ENCODE assay signal across 8 cellular contexts in the genomic region with DNA sequence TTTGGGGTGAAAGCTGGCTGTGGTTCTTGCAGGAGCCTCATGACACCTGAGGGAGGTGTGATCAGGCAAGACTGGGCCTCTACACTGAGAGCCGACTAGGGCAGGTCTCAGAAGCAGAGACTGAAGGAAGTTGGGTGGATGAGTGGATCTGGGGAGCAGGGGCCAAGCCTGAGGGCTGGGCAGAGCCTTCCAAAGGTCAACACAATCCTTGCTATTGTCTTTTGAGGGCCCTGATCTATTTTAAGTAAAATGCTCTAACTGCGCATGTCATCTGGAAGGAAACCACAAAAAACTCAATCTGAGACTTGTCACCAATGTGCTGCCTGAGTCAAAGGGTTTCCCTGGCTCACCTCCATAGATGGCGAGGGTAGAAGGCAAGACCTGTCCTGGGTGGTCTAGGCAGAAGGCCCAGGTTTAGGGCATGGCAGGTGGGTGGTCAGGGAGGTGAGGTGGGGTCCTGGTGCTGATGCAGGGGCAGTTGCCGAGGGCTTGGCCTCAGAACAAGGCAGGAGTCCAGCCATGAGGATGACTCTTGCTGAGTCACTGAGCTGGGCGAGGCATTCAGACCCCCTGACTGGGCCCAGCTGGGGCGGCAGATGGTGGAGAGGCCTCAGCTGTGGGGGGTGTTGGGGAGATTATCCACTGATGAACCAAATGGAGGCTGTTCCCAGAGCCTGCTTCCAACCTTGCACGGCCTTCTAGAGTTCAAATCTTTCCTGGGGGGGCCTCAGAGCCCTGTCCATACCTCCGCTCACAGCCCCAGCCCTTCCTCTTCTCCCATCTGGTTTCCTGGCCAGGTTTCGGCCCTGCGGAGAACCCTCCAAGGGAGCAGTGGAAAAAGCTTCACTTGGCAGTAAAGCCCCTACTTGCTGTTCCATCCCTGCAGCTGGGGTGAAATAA. TPM values are rescaled to one million over a fixed set of nuclear protein-coding genes. Genes with fewer than 3 reads are reported as not detected.
DNase-seq lines count a peak whose midpoint lies in the region; ATAC-seq and TF ChIP-seq lines count a peak whose summit lies in the region.

No MANE protein-coding gene starts in this region.

- H3K9ac ChIP-seq in neuronal stem cell (ENCODE audit: low read depth, low read length, poor library complexity), result no peak overlapping the region

- H2AFZ ChIP-seq in neuronal stem cell (ENCODE audit: low read length), result no peak overlapping the region

- peaks cover 27% of the 10 kb centered on the region for H3K36me3 Mint-ChIP-seq in activated CD4-positive, alpha-beta T cell treated with anti-CD3 and anti-CD28 coated beads, Interleukin-2, amount 10 ng/mL, durations not matched to agents 7 days and 5 days (ENCODE audit: low read depth)

- H3K27me3 Mint-ChIP-seq in activated CD4-positive, alpha-beta T cell treated with anti-CD3 and anti-CD28 coated beads, Interleukin-2, amount 10 ng/mL, durations not matched to agents 7 days and 5 days, result no peaks in the 10 kb centered on the region

- peak overlapping the region; percentile 46 for H3K18ac ChIP-seq in neuronal stem cell (ENCODE audit: low read length)

- H4K8ac ChIP-seq in neuronal stem cell (ENCODE audit: low read depth, low read length), result no peak overlapping the region

- peak; percentile 96 for DNase-seq in A172 (ENCODE audit: low spot score)
- DNase-seq in HFF-Myc (ENCODE audit: extremely low read depth, low read depth), result peak; percentile 70
- peak; percentile 63 for DNase-seq in activated CD4-positive, alpha-beta T cell treated with anti-CD3 and anti-CD28 coated beads, Interleukin-2, amount 10 ng/mL, durations not matched to agents 7 days and 5 days
- no peak for DNase-seq in epithelial cell of proximal tubule (ENCODE audit: low read depth)
- no peak for DNase-seq in neuronal stem cell (ENCODE audit: low spot score)
- no peak for DNase-seq in BE2C

- peaks cover 5% of the 10 kb centered on the region in 2 donors for H3K36me3 ChIP-seq in neuronal stem cell (replicated peaks in 1 of 2; ENCODE audit: control insufficient read depth in 2 of 2, insufficient read depth in 2 of 2, low read length in 2 of 2)
- H3K36me3 ChIP-seq in BE2C, result peaks cover 3% of the 10 kb centered on the region; the same call in 1 of the 2 replicates

- CTCF ChIA-PET in activated CD4-positive, alpha-beta T cell treated with anti-CD3 and anti-CD28 coated beads, Interleukin-2, amount 10 ng/mL, durations not matched to agents 7 days and 5 days (lab: Charles Lee), result interaction anchor here (0.6 to 3.6 kb wide), 8 partner anchors 9 to 278 kb away, joined by 3 to 19 read pairs (median 5); partner anchors contain the start of genes KCTD13 and PAGR1

- H3K4ac ChIP-seq in neuronal stem cell (ENCODE audit: low read length), result no peak overlapping the region

- whole genome bisulfite sequencing in neuronal stem cell (ENCODE audit: extremely low coverage in 2 of 2, insufficient read length in 2 of 2, insufficient replicate concordance in 1 of 2), 2 donors, result no CpG with 5 or more reads among the region's 10 CpGs

- H3K4me3 ChIP-seq in HFF-Myc (replicated peaks; ENCODE audit: low read depth, low read length) (peak overlapping the region; percentile 23), epithelial cell of proximal tubule (ENCODE audit: low read depth, low read length) (peak overlapping the region; percentile 32), neuronal stem cell (ENCODE audit: low read length in 2 of 2) (peak overlapping the region in 1 of 2 donors; percentile 24), BE2C (ENCODE audit: low read depth, low read length) (no peak overlapping the region)

- no peak for ATAC-seq in GM18873 (IDR thresholded peaks at IDR 0.05; ENCODE audit: low FRiP score, unreplicated experiment)
- ATAC-seq in HG03469 (IDR thresholded peaks at IDR 0.05; ENCODE audit: unreplicated experiment), result no peak

- no peak overlapping the region for H2BK5ac ChIP-seq in neuronal stem cell (ENCODE audit: low read length)

- H3K27ac Mint-ChIP-seq in activated CD4-positive, alpha-beta T cell treated with anti-CD3 and anti-CD28 coated beads, Interleukin-2, amount 10 ng/mL, durations not matched to agents 7 days and 5 days, result peak overlapping the region; percentile 74

- H3K27me3 ChIP-seq in neuronal stem cell (ENCODE audit: control insufficient read depth in 3 of 3, insufficient read depth in 3 of 3, low read depth in 1 of 3, low read length in 3 of 3), result no peaks in the 10 kb centered on the region
- no peaks in the 10 kb centered on the region for H3K27me3 ChIP-seq in BE2C

- peaks cover 70% of the 10 kb centered on the region for H3K4me1 Mint-ChIP-seq in activated CD4-positive, alpha-beta T cell treated with anti-CD3 and anti-CD28 coated beads, Interleukin-2, amount 10 ng/mL, durations not matched to agents 7 days and 5 days

- H3K9me3 Mint-ChIP-seq in activated CD4-positive, alpha-beta T cell treated with anti-CD3 and anti-CD28 coated beads, Interleukin-2, amount 10 ng/mL, durations not matched to agents 7 days and 5 days, result no peaks in the 10 kb centered on the region

- H3K27ac ChIP-seq in neuronal stem cell (replicated peaks; ENCODE audit: low read length), result peak overlapping the region; percentile 26

- no peak overlapping the region for H4K91ac ChIP-seq in neuronal stem cell (ENCODE audit: low read depth, low read length, poor library complexity)

- H3K23ac ChIP-seq in neuronal stem cell (ENCODE audit: low read depth, low read length, poor library complexity), result no peak overlapping the region

- POLR2A ChIA-PET in activated CD4-positive, alpha-beta T cell treated with anti-CD3 and anti-CD28 coated beads, Interleukin-2, amount 10 ng/mL, durations not matched to agents 7 days and 5 days (lab: Charles Lee), result no interaction called here

- H2BK12ac ChIP-seq in neuronal stem cell (ENCODE audit: low read length), result no peak overlapping the region

- H3K9me3 ChIP-seq in neuronal stem cell (replicated peaks in 1 of 2; ENCODE audit: control insufficient read depth in 2 of 2, insufficient read depth in 1 of 2, low read depth in 1 of 2, low read length in 2 of 2) (no peaks in the 10 kb centered on the region), BE2C (no peaks in the 10 kb centered on the region)

- H3K4me2 ChIP-seq in neuronal stem cell (ENCODE audit: insufficient read depth, low read length, poor library complexity, severe bottlenecking), result no peak overlapping the region

- TF ChIP-seq CTCF in HFF-Myc (IDR thresholded peaks at IDR 0.05; ENCODE audit: low read depth, low read length, missing control alignments) (no peak), epithelial cell of proximal tubule (conservative IDR thresholded peaks at IDR 0.05; ENCODE audit: low read depth, low read length) (no peak), BE2C (IDR thresholded peaks at IDR 0.05; ENCODE audit: low read depth, low read length) (no peak)

- peaks cover 2 to 13% of the 10 kb centered on the region in 2 donors for H3K4me1 ChIP-seq in neuronal stem cell (ENCODE audit: control insufficient read depth in 2 of 2, insufficient read depth in 1 of 2, low read depth in 1 of 2, low read length in 2 of 2)
- H3K4me1 ChIP-seq in BE2C, result no peaks in the 10 kb centered on the region; the same call in 1 of the 2 replicates

- no peaks in the 10 kb centered on the region for H3K79me1 ChIP-seq in neuronal stem cell (ENCODE audit: low read depth, low read length)

- H3K4me3 Mint-ChIP-seq in activated CD4-positive, alpha-beta T cell treated with anti-CD3 and anti-CD28 coated beads, Interleukin-2, amount 10 ng/mL, durations not matched to agents 7 days and 5 days, result peak overlapping the region; percentile 26

- H2BK120ac ChIP-seq in neuronal stem cell (ENCODE audit: low read depth, low read length), result peak overlapping the region; percentile 7

- H3K14ac ChIP-seq in neuronal stem cell (ENCODE audit: low read length), result no peak overlapping the region

- H2BK15ac ChIP-seq in neuronal stem cell (ENCODE audit: low read length), result no peak overlapping the region

- no peak overlapping the region for H2AK5ac ChIP-seq in neuronal stem cell (ENCODE audit: low read depth, low read length)

RNA-seq across cellular contexts. Expression of gene MVP, which starts 5.1 kb away (rescaled TPM):
- 239 and 243 TPM in 2 replicates for total RNA-seq in A172 (2014; rRNA removed; shearing (Covaris generic))
- total RNA-seq in activated CD4-positive, alpha-beta T cell treated with anti-CD3 and anti-CD28 coated beads, Interleukin-2, amount 10 ng/mL, durations not matched to agents 7 days and 5 days, result 100 to 1,000 TPM; 177 to 187 TPM
- total RNA-seq in epithelial cell of proximal tubule, result 179 and 205 TPM in 2 replicates
- polyA plus RNA-seq in neuronal stem cell (2013, experiment 1 of 2), result 6.3 TPM
- polyA plus RNA-seq in neuronal stem cell (2013, experiment 2 of 2), result 5.6 TPM
- polyA plus RNA-seq in BE2C (2012; ENCODE audit: insufficient read depth, insufficient read length, low read depth), result 17.2 TPM

RNA-seq across cellular contexts. Expression of gene PAGR1, which starts 9.4 kb away (rescaled TPM):
- total RNA-seq in A172 (2014; rRNA removed; shearing (Covaris generic)), result 41.8 and 55.0 TPM in 2 replicates
- 10 to 100 TPM; 26.8 to 29.6 TPM for total RNA-seq in activated CD4-positive, alpha-beta T cell treated with anti-CD3 and anti-CD28 coated beads, Interleukin-2, amount 10 ng/mL, durations not matched to agents 7 days and 5 days
- total RNA-seq in epithelial cell of proximal tubule, result 62.3 and 63.2 TPM in 2 replicates
- polyA plus RNA-seq in neuronal stem cell (2013, experiment 1 of 2), result 63.6 TPM
- polyA plus RNA-seq in neuronal stem cell (2013, experiment 2 of 2), result 61.9 TPM
- polyA plus RNA-seq in BE2C (2012; ENCODE audit: insufficient read depth, insufficient read length, low read depth), result 153 TPM

RNA-seq across cellular contexts. Expression of gene PRRT2, which starts 13.4 kb away (rescaled TPM):
- 3.3 and 7.4 TPM in 2 replicates for total RNA-seq in A172 (2014; rRNA removed; shearing (Covaris generic))
- 1 to 10 TPM in 1 of 2 experiments, under 1 TPM in 1; 0.98 to 1.3 TPM for total RNA-seq in activated CD4-positive, alpha-beta T cell treated with anti-CD3 and anti-CD28 coated beads, Interleukin-2, amount 10 ng/mL, durations not matched to agents 7 days and 5 days
- 0.35 TPM in 1 of 2 replicates, not detected in the other for total RNA-seq in epithelial cell of proximal tubule
- 75.9 TPM for polyA plus RNA-seq in neuronal stem cell (2013, experiment 1 of 2)
- polyA plus RNA-seq in neuronal stem cell (2013, experiment 2 of 2), result 71.0 TPM
- polyA plus RNA-seq in BE2C (2012; ENCODE audit: insufficient read depth, insufficient read length, low read depth), result 132 TPM

RNA-seq across cellular contexts. Expression of gene MAZ, which starts 19.1 kb away (rescaled TPM):
- 205 and 254 TPM in 2 replicates for total RNA-seq in A172 (2014; rRNA removed; shearing (Covaris generic))
- 100 to 1,000 TPM; 528 to 590 TPM for total RNA-seq in activated CD4-positive, alpha-beta T cell treated with anti-CD3 and anti-CD28 coated beads, Interleukin-2, amount 10 ng/mL, durations not matched to agents 7 days and 5 days
- total RNA-seq in epithelial cell of proximal tubule, result 174 and 293 TPM in 2 replicates
- 202 TPM for polyA plus RNA-seq in neuronal stem cell (2013, experiment 1 of 2)
- polyA plus RNA-seq in neuronal stem cell (2013, experiment 2 of 2), result 199 TPM
- 1,186 TPM for polyA plus RNA-seq in BE2C (2012; ENCODE audit: insufficient read depth, insufficient read length, low read depth)

RNA-seq across cellular contexts. Expression of gene KIF22, which starts 34.8 kb away (rescaled TPM):
- 118 and 129 TPM in 2 replicates for total RNA-seq in A172 (2014; rRNA removed; shearing (Covaris generic))
- total RNA-seq in activated CD4-positive, alpha-beta T cell treated with anti-CD3 and anti-CD28 coated beads, Interleukin-2, amount 10 ng/mL, durations not matched to agents 7 days and 5 days, result 100 to 1,000 TPM; 244 to 253 TPM
- total RNA-seq in epithelial cell of proximal tubule, result 105 and 118 TPM in 2 replicates
- polyA plus RNA-seq in neuronal stem cell (2013, experiment 1 of 2), result 110 TPM
- 109 TPM for polyA plus RNA-seq in neuronal stem cell (2013, experiment 2 of 2)
- 143 TPM for polyA plus RNA-seq in BE2C (2012; ENCODE audit: insufficient read depth, insufficient read length, low read depth)

Comparison
In these comparisons a context has a peak if more than half of its experiments do, and no peak if none do; other contexts are left out.
1. DNase-seq: peak in A172 (single experiment), HFF-Myc (single experiment) and activated CD4-positive, alpha-beta T cell treated with anti-CD3 and anti-CD28 coated beads, Interleukin-2, amount 10 ng/mL, durations not matched to agents 7 days and 5 days (single experiment); none in epithelial cell of proximal tubule (single experiment), neuronal stem cell (single experiment) and BE2C (single experiment).